ENCODE assay signal across 1 cellular context in genomic region chr17:17900615-17901520, GRCh38.
TF ChIP-seq lines count a peak whose summit lies in the region.

No MANE protein-coding gene starts in this region.

TF ChIP-seq in HepG2, 621 proteins besides CTCF, POLR2A, EP300 and RAD21 (continued from another document and continues in another):
- TF ChIP-seq ZBTB26 (CRISPR knock-in tag; IDR thresholded peaks at IDR 0.05; ENCODE audit: borderline replicate concordance) (no peak), ZNF616 (CRISPR knock-in tag; IDR thresholded peaks at IDR 0.05; ENCODE audit: low read depth) (no peak), PAF1 (CRISPR knock-in tag; IDR thresholded peaks at IDR 0.05) (no peak), MXD4 (CRISPR knock-in tag; IDR thresholded peaks at IDR 0.05) (peak; percentile 56; the same call in 1 of the 2 replicates), ZNF253 (CRISPR knock-in tag; IDR thresholded peaks at IDR 0.05; ENCODE audit: borderline replicate concordance) (no peak), ZKSCAN8 (CRISPR knock-in tag; IDR thresholded peaks at IDR 0.05; ENCODE audit: borderline replicate concordance) (0 out of 2 replicates have a peak, but pooled peaks have one; percentile 41), MIER2 (CRISPR knock-in tag; IDR thresholded peaks at IDR 0.05) (no peak), ZNF296 (CRISPR knock-in tag; conservative IDR thresholded peaks at IDR 0.05) (no peak), PHF21A (CRISPR knock-in tag; IDR thresholded peaks at IDR 0.05) (peak; percentile 73; the same call in 1 of the 2 replicates), KAT8 (CRISPR knock-in tag; IDR thresholded peaks at IDR 0.05) (peak; percentile 71; the same call in 1 of the 2 replicates), SIN3A (IDR thresholded peaks at IDR 0.05; ENCODE audit: borderline replicate concordance, low read depth, low read length) (no peak; the same call in 1 of the 2 replicates), ZNF878 (CRISPR knock-in tag; IDR thresholded peaks at IDR 0.05) (no peak), DNMT3B (CRISPR knock-in tag; conservative IDR thresholded peaks at IDR 0.05) (no peak), MLX (CRISPR knock-in tag; IDR thresholded peaks at IDR 0.05) (peak; percentile 77), SMAD3 (CRISPR knock-in tag; IDR thresholded peaks at IDR 0.05) (peak; percentile 75; the same call in 1 of the 2 replicates), ATF2 (CRISPR knock-in tag; IDR thresholded peaks at IDR 0.05) (peak; percentile 56), SP5 (CRISPR knock-in tag; IDR thresholded peaks at IDR 0.05; ENCODE audit: borderline replicate concordance, low read depth) (peak; percentile 94), KLF9 (CRISPR knock-in tag; IDR thresholded peaks at IDR 0.05; ENCODE audit: low read depth) (peak; percentile 82; the same call in 1 of the 2 replicates), ZNF30 (CRISPR knock-in tag; IDR thresholded peaks at IDR 0.05) (no peak), ASH2L (IDR thresholded peaks at IDR 0.05; ENCODE audit: insufficient read length, low read depth, low read length) (no peak), THAP7 (CRISPR knock-in tag; IDR thresholded peaks at IDR 0.05) (no peak), GMEB1 (CRISPR knock-in tag; IDR thresholded peaks at IDR 0.05; ENCODE audit: borderline replicate concordance) (peak; percentile 47; the same call in 1 of the 2 replicates), TEAD3 (CRISPR knock-in tag; optimal IDR thresholded peaks at IDR 0.05; ENCODE audit: borderline replicate concordance) (peak; percentile 85), ATF3 (CRISPR knock-in tag; IDR thresholded peaks at IDR 0.05) (peak; percentile 87), HMGXB4 (CRISPR knock-in tag; IDR thresholded peaks at IDR 0.05; ENCODE audit: borderline replicate concordance in 1 of 2, low read depth in 1 of 2) (no peak), ZBTB34 (CRISPR knock-in tag; IDR thresholded peaks at IDR 0.05) (peak; percentile 58; the same call in 1 of the 2 replicates), ZNF512B (CRISPR knock-in tag; IDR thresholded peaks at IDR 0.05; ENCODE audit: borderline replicate concordance) (no peak), HMG20A (CRISPR knock-in tag; IDR thresholded peaks at IDR 0.05; ENCODE audit: borderline replicate concordance) (peak; percentile 77), HDAC2 (CRISPR knock-in tag; IDR thresholded peaks at IDR 0.05) (peak; percentile 80), ZNF850 (CRISPR knock-in tag; conservative IDR thresholded peaks at IDR 0.05) (no peak), PATZ1 (CRISPR knock-in tag; IDR thresholded peaks at IDR 0.05) (peak; percentile 74), ZMYM3 (CRISPR knock-in tag; IDR thresholded peaks at IDR 0.05) (no peak; the same call in 1 of the 2 replicates), ZSCAN12 (CRISPR knock-in tag; IDR thresholded peaks at IDR 0.05) (no peak), FOXJ3 (CRISPR knock-in tag; IDR thresholded peaks at IDR 0.05; ENCODE audit: borderline replicate concordance) (no peak), HIVEP1 (CRISPR knock-in tag; IDR thresholded peaks at IDR 0.05) (0 out of 2 replicates have a peak, but pooled peaks have one; percentile 55), NAIF1 (CRISPR knock-in tag; IDR thresholded peaks at IDR 0.05; ENCODE audit: borderline replicate concordance) (0 out of 2 replicates have a peak, but pooled peaks have one; percentile 26), MYC (CRISPR knock-in tag; IDR thresholded peaks at IDR 0.05; ENCODE audit: borderline replicate concordance) (peak; percentile 27; the same call in 1 of the 2 replicates), NBN (conservative IDR thresholded peaks at IDR 0.05) (no peak), SALL2 (CRISPR knock-in tag; IDR thresholded peaks at IDR 0.05) (peak; percentile 46; the same call in 1 of the 2 replicates), FOSL2 (CRISPR knock-in tag; IDR thresholded peaks at IDR 0.05) (peak; percentile 64), YY1 (IDR thresholded peaks at IDR 0.05; ENCODE audit: insufficient read depth, insufficient replicate concordance, low read depth, low read length) (peak; percentile 68), TCF7 (IDR thresholded peaks at IDR 0.05; ENCODE audit: low read depth) (peak; percentile 88), THAP8 (CRISPR knock-in tag; IDR thresholded peaks at IDR 0.05; ENCODE audit: borderline replicate concordance) (no peak), REPIN1 (CRISPR knock-in tag; IDR thresholded peaks at IDR 0.05; ENCODE audit: borderline replicate concordance, low read depth) (peak; percentile 40; the same call in 1 of the 2 replicates), ERF (CRISPR knock-in tag; IDR thresholded peaks at IDR 0.05) (0 out of 2 replicates have a peak, but pooled peaks have one; percentile 30), ZNF772 (CRISPR knock-in tag; IDR thresholded peaks at IDR 0.05) (0 out of 2 replicates have a peak, but pooled peaks have one; percentile 60), ZNF124 (CRISPR knock-in tag; IDR thresholded peaks at IDR 0.05) (peak; percentile 43; the same call in 1 of the 2 replicates), MTERF4 (CRISPR knock-in tag; IDR thresholded peaks at IDR 0.05) (no peak)
